In genomic region chr14:73237219-73237785, GRCh38 we compare ENCODE assay signal across 7 cellular contexts. TPM values are rescaled to one million over a fixed set of nuclear protein-coding genes. Genes with fewer than 3 reads are reported as not detected.
DNase-seq lines count a peak whose midpoint lies in the region; ATAC-seq and TF ChIP-seq lines count a peak whose summit lies in the region.

TSS of gene PAPLN (plus strand) at chr14:73237506. CDS start at chr14:73239779, 2,273 bp downstream.

- H3K4me1 ChIP-seq in vagina = peaks cover 56% of the 10 kb centered on the region

- TF ChIP-seq POLR2A in vagina (IDR thresholded peaks at IDR 0.05) = no peak

- peaks cover 0 to 48% (median 18%) of the 10 kb centered on the region in 45 donors for H3K27me3 ChIP-seq in dorsolateral prefrontal cortex
- no peaks in the 10 kb centered on the region for H3K27me3 ChIP-seq in vagina

- H3K4me3 ChIP-seq in GM12875 (ENCODE audit: low read depth, low read length) (peak within 1 kb of the TSS; percentile 13), dorsolateral prefrontal cortex (peak within 1 kb of the TSS; percentile 39 to 73 (median 61)), vagina (peak within 1 kb of the TSS; percentile 50 to 52)

- TF ChIP-seq CTCF in GM12875 (IDR thresholded peaks at IDR 0.05; ENCODE audit: borderline replicate concordance, insufficient read depth, low read depth, low read length) (no peak), dorsolateral prefrontal cortex (IDR thresholded peaks at IDR 0.05 in 54 of 56, conservative IDR thresholded peaks at IDR 0.05 in 2 of 56; ENCODE audit: low read depth in 1 of 56, partially characterized antibody in 56 of 56) (no peak), vagina (IDR thresholded peaks at IDR 0.05) (no peak)

- H3K27ac ChIP-seq in dorsolateral prefrontal cortex = peak within 1 kb of the TSS in 51 of 59 donors; percentile 1 to 88 (median 60)
- H3K27ac ChIP-seq in vagina = peak within 1 kb of the TSS; percentile 46

- no peak for ATAC-seq in HG02938 (IDR thresholded peaks at IDR 0.05; ENCODE audit: unreplicated experiment)

- H3K36me3 ChIP-seq in vagina = no peaks in the 10 kb centered on the region

- intact Hi-C loops in dorsolateral prefrontal cortex (cut with DNase I) = no loop called here
- intact Hi-C loops in vagina (cut with DNase I) = no loop called here

- DNase-seq in NCI-H2227 (lab: John Stamatoyannopoulos, UW; ENCODE audit: unreplicated experiment) (peak; percentile 59), dorsolateral prefrontal cortex (peak in 2 of 10 donors; percentile 21 to 45), mucosa of gallbladder (ENCODE audit: low spot score) (no peak), vagina (ENCODE audit: extremely low spot score in 2 of 2) (peak in 1 of 2 donors; percentile 94), Kasumi-1 (lab: John Stamatoyannopoulos, UW) (no peak)

- H3K9me3 ChIP-seq in vagina = no peaks in the 10 kb centered on the region

RNA-seq across cellular contexts. Expression of gene PAPLN, which starts in this region (rescaled TPM):
- total RNA-seq in dorsolateral prefrontal cortex (10 to 100 TPM in 118 of 120 experiments, 1 to 10 TPM in 2; 4.4 to 80.4 (median 28.9) TPM), mucosa of gallbladder (17.3 TPM), vagina (16.2 TPM)
